ENCODE assay signal across 1 cellular context in the genomic region with DNA sequence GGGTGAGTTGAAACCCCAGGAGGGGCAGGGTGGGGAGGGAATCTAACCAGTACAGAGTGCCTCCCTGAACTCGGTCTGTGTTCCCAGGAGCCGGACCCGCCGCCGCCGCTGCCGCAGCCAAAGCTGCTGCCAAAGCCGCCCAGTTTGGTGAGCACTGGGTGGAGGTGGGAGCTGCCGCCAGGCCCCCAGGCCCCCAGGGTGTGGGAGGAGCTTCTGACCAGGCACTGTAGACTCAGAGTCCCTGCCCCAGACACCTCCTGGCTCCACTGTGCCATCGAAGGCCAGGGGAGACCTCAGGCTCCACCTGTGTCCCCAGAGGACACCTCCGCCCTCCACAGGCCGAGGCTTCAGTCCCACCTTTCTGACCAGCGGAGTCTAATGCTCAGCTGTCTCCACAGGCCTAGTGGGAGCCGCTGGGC.
TF ChIP-seq lines count a peak whose summit lies in the region.

No MANE protein-coding gene starts in this region.

TF ChIP-seq in H1, 55 proteins besides CTCF, POLR2A, EP300 and RAD21:
- no peak for TF ChIP-seq CEBPB (IDR thresholded peaks at IDR 0.05; ENCODE audit: low read depth, low read length)
- TF ChIP-seq EZH2 (IDR thresholded peaks at IDR 0.05; ENCODE audit: low read depth, low read length, severe bottlenecking), result no peak
- TF ChIP-seq, protein P1, sequence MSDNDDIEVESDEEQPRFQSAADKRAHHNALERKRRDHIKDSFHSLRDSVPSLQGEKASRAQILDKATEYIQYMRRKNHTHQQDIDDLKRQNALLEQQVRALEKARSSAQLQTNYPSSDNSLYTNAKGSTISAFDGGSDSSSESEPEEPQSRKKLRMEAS (IDR thresholded peaks at IDR 0.05), result no peak
- no peak for TF ChIP-seq RXRA (IDR thresholded peaks at IDR 0.05; ENCODE audit: insufficient read depth, low read depth, low read length)
- no peak for TF ChIP-seq TEAD4 (IDR thresholded peaks at IDR 0.05; ENCODE audit: low read depth, low read length)
TF ChIP-seq in H1: peak in this region for 0.
